19 cellular contexts compared by ENCODE assay signal in the genomic region with DNA sequence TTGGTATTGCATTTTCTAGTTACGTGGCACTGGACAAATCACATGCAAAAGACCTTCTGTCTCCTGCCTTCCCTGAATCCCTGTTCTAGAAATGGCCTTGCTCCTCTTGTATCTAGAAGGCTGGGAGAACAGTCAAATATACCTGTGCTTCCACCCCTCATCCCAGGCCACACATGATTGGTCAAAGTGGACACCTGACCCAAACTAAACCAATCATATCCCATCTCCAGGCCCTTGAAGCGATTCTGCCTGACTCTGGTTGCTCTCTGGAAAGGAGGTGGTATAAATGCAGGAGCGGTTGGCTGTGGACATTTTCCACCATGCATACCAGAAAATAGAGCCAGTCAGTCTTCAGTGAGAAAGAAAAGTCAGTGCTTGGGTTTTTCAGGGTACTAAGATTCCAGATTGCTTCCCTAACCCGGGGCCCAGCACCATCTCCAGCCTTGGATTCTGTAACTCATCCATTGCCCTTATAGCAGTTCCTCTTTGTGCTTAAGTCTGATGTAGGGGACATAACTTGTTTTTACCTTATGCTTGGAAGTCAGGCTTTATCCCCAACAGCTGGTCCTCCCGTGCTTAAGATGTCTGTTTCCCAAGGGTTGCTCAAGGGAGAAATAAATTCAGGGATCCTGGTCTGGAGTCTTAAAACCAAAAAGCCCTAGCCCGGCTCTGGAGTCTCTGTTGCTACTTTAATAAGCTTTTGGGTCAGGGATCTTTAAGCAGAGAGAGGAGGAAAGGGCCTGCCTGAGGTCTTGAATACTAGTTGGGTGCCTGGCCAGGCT.
"Had no signal": no experiment of that assay in that cellular context is flagged by ENCODE, and none has a peak within 500 bp of the region (broad histone marks: within the 10 kb centered on the region; RNA-seq: fewer than 3 reads in every experiment).

No MANE protein-coding gene starts in this region.

- H3K4me1 Mint-ChIP-seq: naive B cell, T-cell had no signal

- ATAC-seq: activated CD4-positive, CD25-positive, alpha-beta regulatory T cell treated with anti-CD3 and anti-CD28 coated beads, Interleukin-2, amount 50 U/mL, for 24 hours; gastrocnemius medialis; heart left ventricle; left lung; mucosa of descending colon; psoas muscle; right cardiac atrium; stimulated activated naive CD8-positive, alpha-beta T cell treated with anti-CD3 and anti-CD28 coated beads, Interleukin-15, Interleukin-2, amounts not matched to agents 100 U/mL and 50 U/mL, for 24 hours; T-cell had no signal

- H3K27ac ChIP-seq: gastrocnemius medialis, heart left ventricle, left lung, ovary, psoas muscle, skin epidermis, transverse colon, vagina had no signal

- H3K36me3 Mint-ChIP-seq: activated naive CD8-positive, alpha-beta T cell; naive B cell; T-cell had no signal

- H3K9me3 ChIP-seq: gastrocnemius medialis, heart left ventricle, left lung, mucosa of descending colon, ovary, psoas muscle, transverse colon, vagina had no signal

- H3K4me1 ChIP-seq: transverse colon had no signal

- H3K4me3 ChIP-seq: cardiac muscle cell, gastrocnemius medialis, heart left ventricle, left lung, mucosa of descending colon, ovary, psoas muscle, skin epidermis, transverse colon, vagina had no signal

- H3K36me3 ChIP-seq: cardiac muscle cell, gastrocnemius medialis, heart left ventricle, left lung, ovary, transverse colon, vagina had no signal

- H3K9me3 Mint-ChIP-seq: activated CD4-positive, alpha-beta T cell treated with anti-CD3 and anti-CD28 coated beads, Interleukin-2, amount 10 ng/mL, durations not matched to agents 7 days and 5 days; naive B cell; T-cell had no signal

- H3K27ac Mint-ChIP-seq: activated CD4-positive, alpha-beta T cell treated with anti-CD3 and anti-CD28 coated beads, Interleukin-2, amount 10 ng/mL, durations not matched to agents 7 days and 5 days; activated naive CD8-positive, alpha-beta T cell; naive B cell; T-cell had no signal

- DNase-seq: activated CD4-positive, alpha-beta T cell treated with anti-CD3 and anti-CD28 coated beads, Interleukin-2, amount 10 ng/mL, durations not matched to agents 7 days and 5 days; activated CD8-positive, alpha-beta memory T cell treated with anti-CD3 and anti-CD28 coated beads for 24 hours; gastrocnemius medialis; heart left ventricle; left lung; mucosa of descending colon; naive B cell; ovary; psoas muscle; right cardiac atrium; stimulated activated naive CD8-positive, alpha-beta T cell treated with anti-CD3 and anti-CD28 coated beads, Interleukin-15, Interleukin-2, amounts not matched to agents 100 U/mL and 50 U/mL, for 24 hours; T-cell; T-helper 9 cell; transverse colon had no signal

- H3K27me3 ChIP-seq: cardiac muscle cell, gastrocnemius medialis, heart left ventricle, left lung, ovary, transverse colon, vagina had no signal

- H3K4me3 Mint-ChIP-seq: activated CD4-positive, alpha-beta T cell treated with anti-CD3 and anti-CD28 coated beads, Interleukin-2, amount 10 ng/mL, durations not matched to agents 7 days and 5 days; activated naive CD8-positive, alpha-beta T cell; naive B cell; T-cell had no signal
